ENCODE assay signal across 27 cellular contexts in genomic region chr1:81844477-81844876, GRCh38. TPM values are rescaled to one million over a fixed set of nuclear protein-coding genes. Genes with fewer than 3 reads are reported as not detected.
DNase-seq lines count a peak whose midpoint lies in the region; ATAC-seq and TF ChIP-seq lines count a peak whose summit lies in the region.
"Had no signal": no experiment of that assay in that cellular context is flagged by ENCODE, and none has a peak within 500 bp of the region (broad histone marks: within the 10 kb centered on the region; RNA-seq: fewer than 3 reads in every experiment).

No MANE protein-coding gene starts in this region.

- no peak overlapping the region for H3K56ac ChIP-seq in H9 (ENCODE audit: insufficient read length, low read depth, low read length)

- H3K4me3 Mint-ChIP-seq in nephron progenitor cell (no peak overlapping the region), H9 (no peak overlapping the region)
- H3K4me3 Mint-ChIP-seq: CD14-positive monocyte; CD4-positive, alpha-beta memory T cell; CD4-positive, CD25-positive, alpha-beta regulatory T cell; CD8-positive, alpha-beta memory T cell had no signal

- no peak overlapping the region for H3K4me2 ChIP-seq in osteoblast (ENCODE audit: insufficient read depth, low read length)
- no peak overlapping the region for H3K4me2 ChIP-seq in H9 (ENCODE audit: insufficient read depth, insufficient read length, low read length)
- H3K4me2 ChIP-seq: BLaER1 had no signal

- no peak for ATAC-seq in HG02840 (IDR thresholded peaks at IDR 0.05; ENCODE audit: low FRiP score, unreplicated experiment)
- ATAC-seq: GM12878 had no signal

- no peaks in the 10 kb centered on the region for H3K9me3 ChIP-seq in osteoblast (ENCODE audit: low read depth, low read length)
- H3K9me3 ChIP-seq in H9 (ENCODE audit: control insufficient read depth, low read depth, low read length) = no peaks in the 10 kb centered on the region
- H3K9me3 ChIP-seq: BE2C, BLaER1 had no signal

- TF ChIP-seq CTCF in nephron progenitor cell (IDR thresholded peaks at IDR 0.05) (no peak), osteoblast (IDR thresholded peaks at IDR 0.05; ENCODE audit: extremely low read depth, low read depth, low read length) (no peak), H9 (conservative IDR thresholded peaks at IDR 0.05) (no peak)

- H3K4me1 ChIP-seq in osteoblast (ENCODE audit: insufficient read depth, low read length) (no peaks in the 10 kb centered on the region), H9 (ENCODE audit: insufficient read depth, low read length) (peaks cover 5% of the 10 kb centered on the region; the same call in 1 of the 2 replicates)
- H3K4me1 ChIP-seq: BE2C, BLaER1 had no signal

- H2AK5ac ChIP-seq in H9 (ENCODE audit: insufficient read length, low read length) = no peak overlapping the region

- no peaks in the 10 kb centered on the region for H3K27me3 Mint-ChIP-seq in nephron progenitor cell (ENCODE audit: low read depth, poor library complexity)
- no peaks in the 10 kb centered on the region for H3K27me3 Mint-ChIP-seq in H9 (ENCODE audit: low read depth)
- H3K27me3 Mint-ChIP-seq: CD4-positive, alpha-beta memory T cell; CD4-positive, CD25-positive, alpha-beta regulatory T cell; CD8-positive, alpha-beta memory T cell had no signal

- no peak overlapping the region for H3K4ac ChIP-seq in H9 (ENCODE audit: low read depth, low read length)

- H3K9me3 Mint-ChIP-seq in nephron progenitor cell (peaks cover 16% of the 10 kb centered on the region), H9 (no peaks in the 10 kb centered on the region)

- H4K8ac ChIP-seq in H9 (replicated peaks; ENCODE audit: insufficient read length, low read depth, low read length) = no peak overlapping the region

- H3K9ac ChIP-seq in H9 (ENCODE audit: extremely low read depth, insufficient read length, low read length) = no peak overlapping the region
- H3K9ac ChIP-seq: BLaER1 had no signal

- H3K36me3 ChIP-seq in osteoblast (ENCODE audit: insufficient read depth, low read length) = no peaks in the 10 kb centered on the region
- H3K36me3 ChIP-seq: BE2C, BLaER1 had no signal

- H3K36me3 Mint-ChIP-seq in nephron progenitor cell (ENCODE audit: low read depth) = peaks cover 71% of the 10 kb centered on the region
- H3K36me3 Mint-ChIP-seq in H9 (ENCODE audit: insufficient read depth in 1 of 3, low read depth in 3 of 3) = peaks cover 7 to 39% (median 30%) of the 10 kb centered on the region in 3 experiments
- H3K36me3 Mint-ChIP-seq: CD14-positive monocyte; CD4-positive, alpha-beta memory T cell; CD4-positive, CD25-positive, alpha-beta regulatory T cell; CD8-positive, alpha-beta memory T cell had no signal

- no peaks in the 10 kb centered on the region for H4K20me1 ChIP-seq in osteoblast (ENCODE audit: insufficient read depth, low read length)
- H4K20me1 ChIP-seq in H9 (ENCODE audit: control insufficient read depth, insufficient read depth, insufficient read length) = no peaks in the 10 kb centered on the region
- H4K20me1 ChIP-seq: BLaER1 had no signal

- DNase-seq in HEK293T (ENCODE audit: extremely low spot score) = no peak
- DNase-seq in left kidney (ENCODE audit: low read depth, low spot score) = peak; percentile 21
- no peak for DNase-seq in nephron progenitor cell
- DNase-seq in osteoblast (ENCODE audit: insufficient read length, low spot score, missing footprints) = peak; percentile 11
- no peak for DNase-seq in NCI-H1105 (lab: John Stamatoyannopoulos, UW)
- DNase-seq in activated CD4-positive, alpha-beta T cell treated with anti-CD3 and anti-CD28 coated beads for 48 hours = no peak
- no peak for DNase-seq in H9
- DNase-seq: 8988T; ACHN; BE2C; C1 segment of cervical spinal cord; CD4-positive, alpha-beta memory T cell; CD4-positive, CD25-positive, alpha-beta regulatory T cell; CD8-positive, alpha-beta memory T cell; COR-L47; DMS 273 treated with DMSO at 0.1 percent for 48 hours; DMS153; DMS53; DMS79; DND-41; EL; GDM1 had no signal

- H3K18ac ChIP-seq in H9 (ENCODE audit: insufficient read length, low read depth, low read length) = no peak overlapping the region

- H3K4me1 Mint-ChIP-seq in nephron progenitor cell (peaks cover 27% of the 10 kb centered on the region), H9 (peaks cover 32 to 33% of the 10 kb centered on the region in 2 experiments)
- H3K4me1 Mint-ChIP-seq: CD14-positive monocyte; CD4-positive, CD25-positive, alpha-beta regulatory T cell; CD8-positive, alpha-beta memory T cell had no signal

- peak overlapping the region; percentile 61 for H3K27ac Mint-ChIP-seq in nephron progenitor cell
- H3K27ac Mint-ChIP-seq in H9 = peak overlapping the region in 1 of 3 experiments; percentile 71; a peak in 1 of 7 replicates
- H3K27ac Mint-ChIP-seq: CD14-positive monocyte; CD4-positive, alpha-beta memory T cell; CD4-positive, CD25-positive, alpha-beta regulatory T cell; CD8-positive, alpha-beta memory T cell had no signal

- no CpG with 5 or more reads among the region's 2 CpGs for WGBS in H9 (ENCODE audit: extremely low coverage, insufficient read length, low lambda C conversion rate)

- H2BK120ac ChIP-seq in H9 (ENCODE audit: low read depth, low read length, poor library complexity, severe bottlenecking) = no peak overlapping the region

- H3K79me1 ChIP-seq in H9 (ENCODE audit: insufficient read depth, low read depth, low read length, poor library complexity, severe bottlenecking) = peaks cover 2% of the 10 kb centered on the region

- H3K27me3 ChIP-seq in osteoblast (ENCODE audit: insufficient read depth, low read length) (no peaks in the 10 kb centered on the region), H9 (ENCODE audit: insufficient read depth, low read length) (no peaks in the 10 kb centered on the region)
- H3K27me3 ChIP-seq: BE2C, BLaER1 had no signal

- no peak overlapping the region for H3K4me3 ChIP-seq in osteoblast (ENCODE audit: insufficient read depth, low read length)
- H3K4me3 ChIP-seq: BLaER1, GM12878 had no signal

- no peak overlapping the region for H4K91ac ChIP-seq in H9 (ENCODE audit: insufficient read length, low read depth, low read length)

- H3K14ac ChIP-seq in H9 (ENCODE audit: insufficient read depth, low read length) = no peak overlapping the region

- no peak overlapping the region for H3T11ph ChIP-seq in H9 (ENCODE audit: low read length)

- no peak overlapping the region for H2BK12ac ChIP-seq in H9 (ENCODE audit: insufficient read length, low read depth, low read length)

- POLR2A ChIA-PET in HEK293T (lab: Yijun Ruan, JAX) = no interaction called here

- no peaks in the 10 kb centered on the region for H3K23me2 ChIP-seq in H9 (ENCODE audit: insufficient read length, low read depth, low read length, poor library complexity, severe bottlenecking)

- no peak overlapping the region for H3K27ac ChIP-seq in osteoblast (ENCODE audit: low read depth, low read length)
- no peak overlapping the region for H3K27ac ChIP-seq in H9 (ENCODE audit: insufficient read length, low read depth, low read length)
- H3K27ac ChIP-seq: BLaER1 had no signal

- H3K23ac ChIP-seq in H9 (ENCODE audit: insufficient read length, low read depth, low read length) = no peak overlapping the region

- no peak overlapping the region for H4K5ac ChIP-seq in H9 (ENCODE audit: insufficient read length, low read depth, low read length)

- no peak overlapping the region for H2BK15ac ChIP-seq in H9 (ENCODE audit: low read depth, low read length)

- CTCF ChIA-PET in HEK293T (lab: Yijun Ruan, JAX) = no interaction called here

- H3K79me2 ChIP-seq in osteoblast (ENCODE audit: insufficient read depth, low read length) (peaks cover 10% of the 10 kb centered on the region), H9 (ENCODE audit: insufficient read depth, low read length) (peaks cover 3% of the 10 kb centered on the region; the same call in 1 of the 2 replicates)

- no peak overlapping the region for H2BK5ac ChIP-seq in H9 (ENCODE audit: insufficient read length, low read length)

- no peak overlapping the region for H2BK20ac ChIP-seq in H9 (ENCODE audit: low read depth, low read length, poor library complexity, severe bottlenecking)

- no peak overlapping the region for H2AFZ ChIP-seq in osteoblast (ENCODE audit: low read length)
- H2AFZ ChIP-seq in H9 (ENCODE audit: low read length) = no peak overlapping the region

TF ChIP-seq in HEK293T, 16 proteins besides CTCF, POLR2A, EP300 and RAD21:
- no peak for TF ChIP-seq L3MBTL2 (conservative IDR thresholded peaks at IDR 0.05)
- TF ChIP-seq PKNOX1 (IDR thresholded peaks at IDR 0.05) = peak; percentile 44; the same call in 1 of the 2 replicates

RNA-seq across cellular contexts. Expression of gene ADGRL2, which starts 43.7 kb away (rescaled TPM):
- total RNA-seq in osteoblast = 55.4 and 101 TPM in 2 replicates
- total RNA-seq in H9 (2021) = 119 TPM in 2 replicates
- total RNA-seq: CD4-positive, alpha-beta memory T cell; CD4-positive, CD25-positive, alpha-beta regulatory T cell; CD8-positive, alpha-beta memory T cell; G401 had no signal

Comparison
In these comparisons a context has a peak if more than half of its experiments do, and no peak if none do; other contexts are left out.
1. DNase-seq: peak in left kidney (single experiment) and osteoblast (single experiment); none in HEK293T (single experiment), nephron progenitor cell (single experiment), NCI-H1105 (single experiment), activated CD4-positive, alpha-beta T cell treated with anti-CD3 and anti-CD28 coated beads for 48 hours (single experiment) and H9 (single experiment).